ENCODE assay signal across 27 cellular contexts in genomic region chr1:51336711-51337110, GRCh38. TPM values are rescaled to one million over a fixed set of nuclear protein-coding genes. Genes with fewer than 3 reads are reported as not detected.
"Had no signal": no experiment of that assay in that cellular context is flagged by ENCODE, and none has a peak within 500 bp of the region (broad histone marks: within the 10 kb centered on the region; RNA-seq: fewer than 3 reads in every experiment).

No MANE protein-coding gene starts in this region.

- H3K4me1 ChIP-seq: ascending aorta had no signal

- H3K4me3 ChIP-seq: ascending aorta, SJCRH30, SK-N-MC had no signal

- H3K27me3 ChIP-seq: ascending aorta, SJCRH30 had no signal

- H3K9me3 ChIP-seq: ascending aorta, SJCRH30 had no signal

- H3K27ac ChIP-seq: ascending aorta, KMS-11, SJCRH30, SK-N-MC had no signal

- DNase-seq: activated CD4-positive, alpha-beta T cell treated with anti-CD3 and anti-CD28 coated beads, Interleukin-2, amount 10 ng/mL, durations not matched to agents 24 days and 14 days; activated CD4-positive, alpha-beta T cell treated with anti-CD3 and anti-CD28 coated beads, Interleukin-2, amount 50 U/mL, for 4 hours; activated naive CD4-positive, alpha-beta T cell; activated naive CD4-positive, alpha-beta T cell treated with anti-CD3 and anti-CD28 coated beads, Interleukin-2, amount 50 U/mL, for 16 hours; activated naive CD8-positive, alpha-beta T cell treated with anti-CD3 and anti-CD28 coated beads, Interleukin-2, amount 10 ng/mL, durations not matched to agents 7 days and 5 days; activated T-cell treated with anti-CD3 and anti-CD28 coated beads for 4 hours; activated T-cell treated with anti-CD3 and anti-CD28 coated beads, Interleukin-2, amount 50 U/mL, for 4 hours; amygdala; MM.1S; MV-4-11; NCI-H1092; NCI-H146; NCI-H187; NCI-H2029 treated with DMSO at 0.1 percent for 48 hours; NCI-H2171 treated with DMSO at 0.1 percent for 48 hours; NCI-H2227 treated with DMSO at 0.1 percent for 48 hours; NCI-H446; NCI-H526 treated with DMSO at 0.1 percent for 48 hours; NCI-H82; SHP77; SJCRH30 had no signal

- H3K36me3 ChIP-seq: ascending aorta, SJCRH30 had no signal

RNA-seq across cellular contexts. Expression of gene TTC39A, which starts 6.3 kb away (rescaled TPM):
- total RNA-seq: activated naive CD8-positive, alpha-beta T cell treated with anti-CD3 and anti-CD28 coated beads, Interleukin-2, amount 10 ng/mL, durations not matched to agents 7 days and 5 days; activated T-helper 1 cell treated with anti-CD3 and anti-CD28 coated beads, Interleukin-12 subunit alpha, Interleukin-12 subunit beta, Interleukin-2, Interleukin-4 antibody, amounts not matched to agents 30 ng/mL and 10 ng/mL and 1 ng/mL, durations not matched to agents 14 hours and 24 hours and 36 hours; ascending aorta; LHCN-M2; T-helper 1 cell treated with Interleukin-12 subunit alpha and Interleukin-12 subunit beta and Interleukin-4 antibody, amounts not matched to agents 30 ng/mL and 1 ng/mL, for 36 hours had no signal
